Comparison of ENCODE assay signal across 10 cellular contexts in the genomic region with DNA sequence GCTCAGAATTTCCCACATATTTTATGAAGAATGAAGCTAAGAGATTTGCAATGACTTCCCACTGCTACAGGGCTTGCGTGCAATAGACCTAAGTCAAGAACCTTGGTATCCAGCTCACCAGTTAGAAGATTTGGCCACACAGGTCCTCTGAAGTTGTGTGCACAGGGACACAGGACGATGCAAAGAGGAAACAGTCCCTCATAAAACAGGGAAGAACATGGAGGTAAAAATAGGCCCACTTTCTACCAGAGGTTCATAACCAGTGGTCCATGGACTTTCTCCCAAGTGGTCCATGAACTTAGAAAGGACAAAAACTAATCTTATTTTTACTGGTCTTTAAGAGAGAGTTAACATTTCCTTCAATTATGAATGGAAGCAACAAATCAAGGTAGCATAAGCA. TPM values are rescaled to one million over a fixed set of nuclear protein-coding genes. Genes with fewer than 3 reads are reported as not detected.
DNase-seq lines count a peak whose midpoint lies in the region; ATAC-seq and TF ChIP-seq lines count a peak whose summit lies in the region.
"Had no signal": no experiment of that assay in that cellular context is flagged by ENCODE, and none has a peak within 500 bp of the region (broad histone marks: within the 10 kb centered on the region; RNA-seq: fewer than 3 reads in every experiment).

No MANE protein-coding gene starts in this region.

- H3K9ac ChIP-seq in HUES64 (ENCODE audit: low read depth, low read length): peak overlapping the region; percentile 76; the same call in 1 of the 2 replicates

- peaks cover 11% of the 10 kb centered on the region for H3K36me3 Mint-ChIP-seq in central memory CD8-positive, alpha-beta T cell (ENCODE audit: insufficient read depth)
- peaks cover 9% of the 10 kb centered on the region for H3K36me3 Mint-ChIP-seq in natural killer cell treated with Interleukin-12 subunit alpha and Interleukin-12 subunit beta and Interleukin-15 and Interleukin-18, amount 100 ng/mL, for 72 hours

- H3K4me1 ChIP-seq in HUES64 (ENCODE audit: insufficient read depth, low read length): peaks cover 6% of the 10 kb centered on the region
- H3K4me1 ChIP-seq in SJCRH30: no peaks in the 10 kb centered on the region

- POLR2A ChIA-PET in BJ (lab: Charles Lee): no interaction called here

- H3K27ac ChIP-seq in HUES64 (ENCODE audit: low read depth, low read length) (no peak overlapping the region), SJCRH30 (no peak overlapping the region)
- H3K27ac ChIP-seq: epithelial cell of prostate had no signal

- no peak for ATAC-seq in central memory CD8-positive, alpha-beta T cell (replicated peaks; ENCODE audit: extremely low read depth, poor library complexity, severe bottlenecking)
- no peak for ATAC-seq in natural killer cell treated with Interleukin-12 subunit alpha and Interleukin-12 subunit beta and Interleukin-15 and Interleukin-18, amount 100 ng/mL, for 72 hours
- no peak for ATAC-seq in HG03342 (IDR thresholded peaks at IDR 0.05; ENCODE audit: unreplicated experiment)
- ATAC-seq in HG02642 (IDR thresholded peaks at IDR 0.05; ENCODE audit: poor library complexity, unreplicated experiment): no peak

- CTCF ChIA-PET in BJ (lab: Yijun Ruan, JAX): no interaction called here

- DNase-seq in BJ (ENCODE audit: low read depth) (no peak), SJCRH30 (no peak), AG08396 (ENCODE audit: low spot score) (no peak)
- no peak for DNase-seq in central memory CD8-positive, alpha-beta T cell (ENCODE audit: low spot score in 2 of 2)
- no peak for DNase-seq in natural killer cell treated with Interleukin-12 subunit alpha and Interleukin-12 subunit beta and Interleukin-15 and Interleukin-18, amount 100 ng/mL, for 72 hours (ENCODE audit: low spot score)
- DNase-seq: NCI-H1105 had no signal

- 92% methylated on average over 2 of the region's 2 CpGs for WGBS in HUES64

- peak overlapping the region; percentile 99 for H3K4me3 Mint-ChIP-seq in central memory CD8-positive, alpha-beta T cell
- H3K4me3 Mint-ChIP-seq in natural killer cell treated with Interleukin-12 subunit alpha and Interleukin-12 subunit beta and Interleukin-15 and Interleukin-18, amount 100 ng/mL, for 72 hours: peak overlapping the region; percentile 100

- no peaks in the 10 kb centered on the region for H3K27me3 Mint-ChIP-seq in central memory CD8-positive, alpha-beta T cell
- peaks cover 0 to 5% of the 10 kb centered on the region in 2 donors for H3K27me3 Mint-ChIP-seq in natural killer cell treated with Interleukin-12 subunit alpha and Interleukin-12 subunit beta and Interleukin-15 and Interleukin-18, amount 100 ng/mL, for 72 hours

- H3K36me3 ChIP-seq in BJ (ENCODE audit: control insufficient read depth, insufficient read depth, low read length) (peaks cover 5% of the 10 kb centered on the region), HUES64 (ENCODE audit: insufficient read depth, low read length) (peaks cover 34% of the 10 kb centered on the region), SJCRH30 (no peaks in the 10 kb centered on the region; the same call in none of the 2 replicates)

- TF ChIP-seq CTCF in BJ (IDR thresholded peaks at IDR 0.05; ENCODE audit: insufficient read depth, low read depth, low read length): no peak

- H3K4me3 ChIP-seq in BJ (ENCODE audit: low read depth, low read length): 0 out of 2 replicates have a peak overlapping the region, but pooled peaks have one; percentile 87
- H3K4me3 ChIP-seq in HUES64 (ENCODE audit: low read length): peak overlapping the region; percentile 89
- H3K4me3 ChIP-seq in SJCRH30: no peak overlapping the region; the same call in 1 of the 2 replicates

- H3K9me3 Mint-ChIP-seq in central memory CD8-positive, alpha-beta T cell: no peaks in the 10 kb centered on the region
- H3K9me3 Mint-ChIP-seq in natural killer cell treated with Interleukin-12 subunit alpha and Interleukin-12 subunit beta and Interleukin-15 and Interleukin-18, amount 100 ng/mL, for 72 hours: peaks cover 5% of the 10 kb centered on the region

- H3K4me1 Mint-ChIP-seq in central memory CD8-positive, alpha-beta T cell: peaks cover 24% of the 10 kb centered on the region
- peaks cover 24 to 32% of the 10 kb centered on the region in 2 donors for H3K4me1 Mint-ChIP-seq in natural killer cell treated with Interleukin-12 subunit alpha and Interleukin-12 subunit beta and Interleukin-15 and Interleukin-18, amount 100 ng/mL, for 72 hours (ENCODE audit: low read depth in 2 of 2)

- H3K27me3 ChIP-seq in BJ (ENCODE audit: control insufficient read depth, insufficient read depth, low read length) (no peaks in the 10 kb centered on the region), HUES64 (ENCODE audit: insufficient read depth, low read length) (no peaks in the 10 kb centered on the region; the same call in 1 of the 2 replicates), SJCRH30 (no peaks in the 10 kb centered on the region)

- H3K27ac Mint-ChIP-seq in central memory CD8-positive, alpha-beta T cell (ENCODE audit: low read depth): no peak overlapping the region
- no peak overlapping the region for H3K27ac Mint-ChIP-seq in natural killer cell treated with Interleukin-12 subunit alpha and Interleukin-12 subunit beta and Interleukin-15 and Interleukin-18, amount 100 ng/mL, for 72 hours

- no peaks in the 10 kb centered on the region for H3K9me3 ChIP-seq in HUES64 (ENCODE audit: insufficient read depth, low read depth, low read length)
- no peaks in the 10 kb centered on the region for H3K9me3 ChIP-seq in SJCRH30 (replicated peaks)

RNA-seq across cellular contexts. Expression of gene ZKSCAN4, which starts 1.3 kb away (rescaled TPM):
- 3.0 and 3.3 TPM in 2 replicates for polyA plus RNA-seq in BJ (2011; rRNA removed)
- 1.8 and 4.1 TPM in 2 replicates for polyA minus RNA-seq in BJ (2011; rRNA and poly(A)+ RNA removed)
- 4.5 TPM for polyA plus RNA-seq in HUES64 (2013, experiment 1 of 2)
- 4.9 TPM for polyA plus RNA-seq in HUES64 (2013, experiment 2 of 2)
- total RNA-seq in natural killer cell treated with Interleukin-12 subunit alpha and Interleukin-12 subunit beta and Interleukin-15 and Interleukin-18, amount 100 ng/mL, for 72 hours: 1 to 10 TPM; 3.3 to 4.7 TPM
- 4.4 and 4.8 TPM in 2 replicates for total RNA-seq in SJCRH30 (2014; rRNA removed; shearing (Covaris generic))

RNA-seq across cellular contexts. Expression of gene NKAPL, which starts 8.3 kb away (rescaled TPM):
- 0.72 TPM in 2 replicates for polyA plus RNA-seq in BJ (2011; rRNA removed)
- polyA minus RNA-seq in BJ (2011; rRNA and poly(A)+ RNA removed): 0.19 and 0.36 TPM in 2 replicates
- not detected for polyA plus RNA-seq in HUES64 (2013, experiment 1 of 2)
- not detected for polyA plus RNA-seq in HUES64 (2013, experiment 2 of 2)
- under 1 TPM in 1 of 2 donors, not detected in 1; 0.45 TPM for total RNA-seq in natural killer cell treated with Interleukin-12 subunit alpha and Interleukin-12 subunit beta and Interleukin-15 and Interleukin-18, amount 100 ng/mL, for 72 hours
- not detected in 2 replicates for total RNA-seq in SJCRH30 (2014; rRNA removed; shearing (Covaris generic))

RNA-seq across cellular contexts. Expression of gene ZSCAN26, which starts 16.2 kb away (rescaled TPM):
- polyA plus RNA-seq in BJ (2011; rRNA removed): 14.6 and 19.5 TPM in 2 replicates
- 12.0 and 12.3 TPM in 2 replicates for polyA minus RNA-seq in BJ (2011; rRNA and poly(A)+ RNA removed)
- polyA plus RNA-seq in HUES64 (2013, experiment 1 of 2): 11.5 TPM
- polyA plus RNA-seq in HUES64 (2013, experiment 2 of 2): 11.2 TPM
- 1 to 10 TPM; 6.7 to 8.3 TPM for total RNA-seq in natural killer cell treated with Interleukin-12 subunit alpha and Interleukin-12 subunit beta and Interleukin-15 and Interleukin-18, amount 100 ng/mL, for 72 hours
- total RNA-seq in SJCRH30 (2014; rRNA removed; shearing (Covaris generic)): 12.1 and 12.7 TPM in 2 replicates

RNA-seq across cellular contexts. Expression of gene ZSCAN9, which starts 25.7 kb away (rescaled TPM):
- polyA plus RNA-seq in BJ (2011; rRNA removed): 9.9 and 11.7 TPM in 2 replicates
- 6.5 and 6.7 TPM in 2 replicates for polyA minus RNA-seq in BJ (2011; rRNA and poly(A)+ RNA removed)
- 11.2 TPM for polyA plus RNA-seq in HUES64 (2013, experiment 1 of 2)
- 13.0 TPM for polyA plus RNA-seq in HUES64 (2013, experiment 2 of 2)
- total RNA-seq in natural killer cell treated with Interleukin-12 subunit alpha and Interleukin-12 subunit beta and Interleukin-15 and Interleukin-18, amount 100 ng/mL, for 72 hours: 10 to 100 TPM; 12.6 to 13.1 TPM
- 14.0 and 15.5 TPM in 2 replicates for total RNA-seq in SJCRH30 (2014; rRNA removed; shearing (Covaris generic))

RNA-seq across cellular contexts. Expression of gene PGBD1, which starts 30.6 kb away (rescaled TPM):
- polyA plus RNA-seq in BJ (2011; rRNA removed): 3.1 and 3.4 TPM in 2 replicates
- 1.4 and 2.7 TPM in 2 replicates for polyA minus RNA-seq in BJ (2011; rRNA and poly(A)+ RNA removed)
- 7.6 TPM for polyA plus RNA-seq in HUES64 (2013, experiment 1 of 2)
- 8.4 TPM for polyA plus RNA-seq in HUES64 (2013, experiment 2 of 2)
- 1 to 10 TPM; 1.6 to 2.6 TPM for total RNA-seq in natural killer cell treated with Interleukin-12 subunit alpha and Interleukin-12 subunit beta and Interleukin-15 and Interleukin-18, amount 100 ng/mL, for 72 hours
- 9.7 and 11.2 TPM in 2 replicates for total RNA-seq in SJCRH30 (2014; rRNA removed; shearing (Covaris generic))
